In genomic region chr4:162458051-162458450, GRCh38 we compare ENCODE assay signal across 35 cellular contexts.
"Had no signal": no experiment of that assay in that cellular context is flagged by ENCODE, and none has a peak within 500 bp of the region (broad histone marks: within the 10 kb centered on the region; RNA-seq: fewer than 3 reads in every experiment).

No MANE protein-coding gene starts in this region.

- H3K36me3 ChIP-seq: MG63 had no signal

- H3K4me3 ChIP-seq: MG63 had no signal

- DNase-seq: Karpas-422, Kasumi-1, KG1, MG63, MM.1S, MV-4-11, NCI-H1048, NCI-H1092, NCI-H1092 treated with DMSO at 0.1 percent for 48 hours, NCI-H1105, NCI-H1105 treated with DMSO at 0.1 percent for 48 hours, NCI-H1417, NCI-H1417 treated with DMSO at 0.1 percent for 48 hours, NCI-H1436, NCI-H1436 treated with DMSO at 0.1 percent for 48 hours, NCI-H146, NCI-H1694, NCI-H1694 treated with DMSO at 0.1 percent for 48 hours, NCI-H187, NCI-H187 treated with DMSO at 0.1 percent for 48 hours, NCI-H1930, NCI-H2029, NCI-H2029 treated with DMSO at 0.1 percent for 48 hours, NCI-H2081, NCI-H2081 treated with DMSO at 0.1 percent for 48 hours, NCI-H2107, NCI-H2171, NCI-H2171 treated with DMSO at 0.1 percent for 48 hours, NCI-H226, NCI-H345, NCI-H446, NCI-H446 treated with DMSO at 0.1 percent for 48 hours, NCI-H510A, NCI-H510A treated with DMSO at 0.1 percent for 48 hours had no signal

- H3K9me3 ChIP-seq: MG63 had no signal

- H3K27me3 ChIP-seq: MG63 had no signal

- H3K27ac ChIP-seq: KMS-11 had no signal
